In the genomic region with DNA sequence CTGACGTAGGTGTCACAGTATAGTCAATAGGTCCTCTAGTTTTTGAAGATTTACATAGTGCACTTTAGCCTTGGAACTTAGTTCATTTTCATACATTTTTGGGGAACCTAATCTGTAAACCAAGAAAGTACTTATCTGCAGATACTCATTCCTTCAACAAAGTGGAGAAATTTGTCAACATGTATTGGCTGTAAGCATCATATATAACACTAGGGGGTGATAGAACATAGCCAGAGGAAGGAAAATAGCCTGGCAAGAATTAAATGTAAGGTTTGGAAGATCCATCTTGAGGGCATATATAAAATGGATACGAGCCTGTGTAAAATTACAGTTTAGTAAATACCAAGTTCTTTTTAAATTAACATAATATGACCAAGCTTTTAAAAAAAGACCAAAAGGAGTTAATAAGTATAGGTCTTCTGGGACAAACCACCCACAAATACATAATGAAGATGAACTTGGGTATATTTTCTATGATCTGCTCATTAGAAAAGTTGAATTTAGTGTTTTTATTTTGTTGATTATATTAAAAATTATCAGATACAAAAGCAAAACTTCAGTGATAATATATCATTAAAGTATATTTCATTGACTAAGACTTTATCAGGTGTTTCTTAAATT, we compare ENCODE assay signal across 9 cellular contexts. TPM values are rescaled to one million over a fixed set of nuclear protein-coding genes. Genes with fewer than 3 reads are reported as not detected.
DNase-seq lines count a peak whose midpoint lies in the region; ATAC-seq and TF ChIP-seq lines count a peak whose summit lies in the region.
"Had no signal": no experiment of that assay in that cellular context is flagged by ENCODE, and none has a peak within 500 bp of the region (broad histone marks: within the 10 kb centered on the region; RNA-seq: fewer than 3 reads in every experiment).

No MANE protein-coding gene starts in this region.

- H3K4me3 ChIP-seq in coronary artery, result no peak overlapping the region
- no peak overlapping the region for H3K4me3 ChIP-seq in mucosa of descending colon
- H3K4me3 ChIP-seq: HAP-1 had no signal

- no peak overlapping the region for H3K27ac ChIP-seq in coronary artery

- DNase-seq in CD1c-positive myeloid dendritic cell (ENCODE audit: extremely low spot score), result peak; percentile 39
- peak; percentile 70 for DNase-seq in NCI-H82 (lab: John Stamatoyannopoulos, UW)
- DNase-seq in coronary artery (ENCODE audit: low spot score), result no peak
- DNase-seq in mucosa of descending colon, result no peak
- no peak for DNase-seq in activated T-cell treated with anti-CD3 and anti-CD28 coated beads, Interleukin-2, amount 50 U/mL, for 4 hours
- DNase-seq in stimulated activated naive CD8-positive, alpha-beta T cell treated with anti-CD3 and anti-CD28 coated beads, Interleukin-15, amount 100 ng/mL, for 72 hours, result no peak

- H3K4me1 Mint-ChIP-seq in activated T-cell treated with anti-CD3 and anti-CD28 coated beads, Interleukin-2, amount 50 U/mL, for 4 hours (ENCODE audit: low read depth), result no peaks in the 10 kb centered on the region
- no peaks in the 10 kb centered on the region for H3K4me1 Mint-ChIP-seq in stimulated activated naive CD8-positive, alpha-beta T cell treated with anti-CD3 and anti-CD28 coated beads, Interleukin-15, amount 100 ng/mL, for 72 hours

- ATAC-seq in HG02798 (IDR thresholded peaks at IDR 0.05; ENCODE audit: poor library complexity, unreplicated experiment) (peak; percentile 47), mucosa of descending colon (peak; percentile 57), GM19395 (IDR thresholded peaks at IDR 0.05; ENCODE audit: unreplicated experiment) (no peak)
- ATAC-seq in activated T-cell treated with anti-CD3 and anti-CD28 coated beads, Interleukin-2, amount 50 U/mL, for 4 hours, result no peak
- ATAC-seq in stimulated activated naive CD8-positive, alpha-beta T cell treated with anti-CD3 and anti-CD28 coated beads, Interleukin-15, amount 100 ng/mL, for 72 hours, result no peak

- TF ChIP-seq CTCF in coronary artery (IDR thresholded peaks at IDR 0.05) (peak; percentile 51), mucosa of descending colon (IDR thresholded peaks at IDR 0.05) (peak; percentile 37)

- no peaks in the 10 kb centered on the region for H3K9me3 ChIP-seq in mucosa of descending colon
- H3K9me3 ChIP-seq: HAP-1 had no signal

- H3K4me3 Mint-ChIP-seq in activated T-cell treated with anti-CD3 and anti-CD28 coated beads, Interleukin-2, amount 50 U/mL, for 4 hours, result no peak overlapping the region
- H3K4me3 Mint-ChIP-seq in stimulated activated naive CD8-positive, alpha-beta T cell treated with anti-CD3 and anti-CD28 coated beads, Interleukin-15, amount 100 ng/mL, for 72 hours, result no peak overlapping the region

- intact Hi-C loops in mucosa of descending colon (cut with DNase I, micrococcal nuclease), result loop anchor here in 1 of 2 donors (2.0 kb wide), 1 partner anchor 150 kb away; no protein-coding TSS in a partner anchor

- no peaks in the 10 kb centered on the region for H3K27me3 Mint-ChIP-seq in activated T-cell treated with anti-CD3 and anti-CD28 coated beads, Interleukin-2, amount 50 U/mL, for 4 hours (ENCODE audit: low read depth)
- H3K27me3 Mint-ChIP-seq in stimulated activated naive CD8-positive, alpha-beta T cell treated with anti-CD3 and anti-CD28 coated beads, Interleukin-15, amount 100 ng/mL, for 72 hours, result no peaks in the 10 kb centered on the region

- H3K36me3 Mint-ChIP-seq in activated T-cell treated with anti-CD3 and anti-CD28 coated beads, Interleukin-2, amount 50 U/mL, for 4 hours (ENCODE audit: insufficient read depth), result no peaks in the 10 kb centered on the region

- no peaks in the 10 kb centered on the region for H3K4me1 ChIP-seq in mucosa of descending colon (ENCODE audit: low read depth)
- H3K4me1 ChIP-seq: HAP-1 had no signal

- H3K27ac Mint-ChIP-seq in stimulated activated naive CD8-positive, alpha-beta T cell treated with anti-CD3 and anti-CD28 coated beads, Interleukin-15, amount 100 ng/mL, for 72 hours, result no peak overlapping the region

- no peaks in the 10 kb centered on the region for H3K36me3 ChIP-seq in mucosa of descending colon (ENCODE audit: low read depth)
- H3K36me3 ChIP-seq: HAP-1 had no signal

- no peaks in the 10 kb centered on the region for H3K9me3 Mint-ChIP-seq in activated T-cell treated with anti-CD3 and anti-CD28 coated beads, Interleukin-2, amount 50 U/mL, for 4 hours
- H3K9me3 Mint-ChIP-seq in stimulated activated naive CD8-positive, alpha-beta T cell treated with anti-CD3 and anti-CD28 coated beads, Interleukin-15, amount 100 ng/mL, for 72 hours, result no peaks in the 10 kb centered on the region

RNA-seq across cellular contexts. Expression of gene RPL37A, which starts 18.2 kb away (rescaled TPM):
- total RNA-seq in mucosa of descending colon, result 1,000 to 10,000 TPM; 1,908 to 2,059 (median 1,949) TPM
- total RNA-seq in activated T-cell treated with anti-CD3 and anti-CD28 coated beads, Interleukin-2, amount 50 U/mL, for 4 hours, result 1,000 to 10,000 TPM; 4,221 to 4,335 (median 4,249) TPM

Comparison
In these comparisons a context has a peak if more than half of its experiments do, and no peak if none do; other contexts are left out.
1. DNase-seq: peak in CD1c-positive myeloid dendritic cell (single experiment) and NCI-H82 (single experiment); none in coronary artery (single experiment), mucosa of descending colon (0 of 3), activated T-cell treated with anti-CD3 and anti-CD28 coated beads, Interleukin-2, amount 50 U/mL, for 4 hours (single experiment) and stimulated activated naive CD8-positive, alpha-beta T cell treated with anti-CD3 and anti-CD28 coated beads, Interleukin-15, amount 100 ng/mL, for 72 hours (0 of 2).
2. ATAC-seq: peak in HG02798 (single experiment) and mucosa of descending colon (single experiment); none in activated T-cell treated with anti-CD3 and anti-CD28 coated beads, Interleukin-2, amount 50 U/mL, for 4 hours (0 of 2), GM19395 (single experiment) and stimulated activated naive CD8-positive, alpha-beta T cell treated with anti-CD3 and anti-CD28 coated beads, Interleukin-15, amount 100 ng/mL, for 72 hours (single experiment).